In the genomic region with DNA sequence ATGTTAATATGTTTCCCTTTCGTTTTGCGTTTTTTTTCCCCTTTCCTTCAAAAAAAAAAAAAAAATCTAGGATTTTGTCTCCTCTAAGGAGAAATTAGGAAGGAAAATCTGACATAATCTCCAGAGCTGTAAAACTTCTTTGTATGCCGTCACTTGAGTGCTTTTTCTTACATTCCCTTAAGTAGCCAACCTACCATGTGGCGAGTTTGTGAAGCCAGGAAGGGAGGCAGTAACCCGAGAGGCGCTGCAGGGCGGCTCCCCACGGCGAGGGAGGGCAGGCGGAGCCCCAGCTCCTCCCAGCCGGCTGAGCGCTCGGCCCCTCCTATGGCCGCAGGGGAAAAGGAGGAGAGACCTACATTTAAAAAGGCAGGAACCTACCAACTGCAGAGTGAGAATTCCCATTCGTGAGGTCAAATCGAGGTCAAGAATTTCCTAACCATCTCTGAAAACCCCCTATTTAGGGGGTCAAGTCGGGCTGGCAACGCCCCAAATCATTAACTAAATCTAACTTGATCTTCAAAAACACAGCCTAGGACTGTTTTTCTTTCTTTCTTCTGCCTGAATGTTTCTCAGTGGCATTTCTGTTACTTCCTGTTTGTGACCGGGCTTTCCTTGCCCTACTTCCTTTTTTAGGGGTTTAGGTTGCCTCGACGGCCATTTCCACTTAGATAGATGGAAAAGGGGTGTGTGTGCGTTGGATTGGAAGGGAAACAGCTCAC, we compare ENCODE assay signal across 8 cellular contexts.
DNase-seq lines count a peak whose midpoint lies in the region; ATAC-seq and TF ChIP-seq lines count a peak whose summit lies in the region.

No MANE protein-coding gene starts in this region.

- ATAC-seq in HG02798 (IDR thresholded peaks at IDR 0.05; ENCODE audit: poor library complexity, unreplicated experiment) (peak; percentile 96), T-cell (replicated peaks in 1 of 4) (peak; percentile 76 to 87 (median 82)), left ventricle myocardium superior (peak; percentile 98), psoas muscle (peak; percentile 95 to 98 (median 96))

- peaks cover 41 to 74% (median 55%) of the 10 kb centered on the region in 3 donors for H3K4me1 Mint-ChIP-seq in T-cell

- CTCF ChIA-PET in T-cell (lab: Charles Lee) = interaction anchor here (0.6 to 4.4 kb wide), 41 partner anchors 9 to 1430 kb away, joined by 3 to 41 read pairs (median 5); partner anchors contain the start of gene TLR10 (in 1 of the 2)

- intact Hi-C loops in left ventricle myocardium superior (cut with micrococcal nuclease) = loop anchor here (5.0 kb wide), 2 partner anchors 137 to 358 kb away; no protein-coding TSS in a partner anchor
- intact Hi-C loops in psoas muscle (cut with DNase I) = loop anchor here (2.0 to 5.0 kb wide), 5 partner anchors 127 to 413 kb away; no protein-coding TSS in a partner anchor
- intact Hi-C loops in vagina (cut with DNase I) = loop anchor here (5.0 kb wide), 1 partner anchor 343 kb away; the partner anchor contains the start of gene KLF3

- no peaks in the 10 kb centered on the region for H3K27me3 ChIP-seq in psoas muscle (ENCODE audit: insufficient read depth in 3 of 3, low read length in 2 of 3)
- H3K27me3 ChIP-seq in vagina = no peaks in the 10 kb centered on the region

- H3K36me3 Mint-ChIP-seq in T-cell = no peaks in the 10 kb centered on the region

- no peak for TF ChIP-seq CTCF in GM13976 (IDR thresholded peaks at IDR 0.05; ENCODE audit: borderline replicate concordance, control extremely low read depth, extremely low read depth, insufficient read depth, missing control alignments)
- TF ChIP-seq CTCF in psoas muscle (IDR thresholded peaks at IDR 0.05) = no peak
- no peak for TF ChIP-seq CTCF in vagina (IDR thresholded peaks at IDR 0.05)

- 1 to 2% (median 1%) methylated on average over 22 of the region's 22 CpGs for WGBS in psoas muscle, 3 donors

- DNase-seq in GM13976 (ENCODE audit: low spot score) (peak; percentile 89), NCI-H1417 (lab: John Stamatoyannopoulos, UW) (peak; percentile 90 to 93 (median 91)), T-cell (peak; percentile 31 to 66 (median 46)), anterior cingulate cortex (lab: John Stamatoyannopoulos, UW) (peak in 56 of 58 donors; percentile 7 to 84 (median 58)), left ventricle myocardium superior (peak; percentile 93), psoas muscle (peak; percentile 88 to 94), vagina (ENCODE audit: extremely low spot score in 2 of 2) (peak in 1 of 2 donors; percentile 97)

- H3K4me1 ChIP-seq in psoas muscle (peaks cover 21% of the 10 kb centered on the region), vagina (peaks cover 44% of the 10 kb centered on the region)

- no peaks in the 10 kb centered on the region for H3K9me3 Mint-ChIP-seq in T-cell

- peak overlapping the region; percentile 95 for H3K27ac Mint-ChIP-seq in T-cell

- in situ Hi-C loops in GM13976 (cut with MboI; ENCODE audit: low sequenced_read_pairs, unreplicated experiment) = loop anchor here (5.0 to 10.0 kb wide), 3 partner anchors 137 to 353 kb away; no protein-coding TSS in a partner anchor

- TF ChIP-seq POLR2A in vagina (IDR thresholded peaks at IDR 0.05) = no peak

- H3K4me3 Mint-ChIP-seq in T-cell = peak overlapping the region; percentile 71 to 83 (median 79)

- no peaks in the 10 kb centered on the region for H3K36me3 ChIP-seq in psoas muscle (ENCODE audit: insufficient read depth in 1 of 2, low read depth in 1 of 2)
- H3K36me3 ChIP-seq in vagina = no peaks in the 10 kb centered on the region

- POLR2A ChIA-PET in T-cell (lab: Charles Lee) = interaction anchor here (0.6 to 1.9 kb wide), 9 partner anchors 8 to 372 kb away, joined by 3 to 15 read pairs (median 4); no protein-coding TSS in a partner anchor

- H3K4me3 ChIP-seq in psoas muscle (peak overlapping the region; percentile 47), vagina (peak overlapping the region; percentile 16 to 40)

- no peaks in the 10 kb centered on the region for H3K27me3 Mint-ChIP-seq in T-cell

- H3K27ac ChIP-seq in psoas muscle (peak overlapping the region; percentile 72), vagina (peak overlapping the region; percentile 88)

- H3K9me3 ChIP-seq in psoas muscle (no peaks in the 10 kb centered on the region), vagina (no peaks in the 10 kb centered on the region)
